ENCODE assay signal across 11 cellular contexts in genomic region chr6:24743944-24744335, GRCh38. TPM values are rescaled to one million over a fixed set of nuclear protein-coding genes. Genes with fewer than 3 reads are reported as not detected.
DNase-seq lines count a peak whose midpoint lies in the region; ATAC-seq lines count a peak whose summit lies in the region.
"Had no signal": no experiment of that assay in that cellular context is flagged by ENCODE, and none has a peak within 500 bp of the region (broad histone marks: within the 10 kb centered on the region; RNA-seq: fewer than 3 reads in every experiment).

No MANE protein-coding gene starts in this region.

- H3K27ac ChIP-seq in CD4-positive, alpha-beta memory T cell (ENCODE audit: low read depth, low read length): no peak overlapping the region

- peaks cover 18% of the 10 kb centered on the region for H3K4me1 Mint-ChIP-seq in memory B cell
- H3K4me1 Mint-ChIP-seq in CD4-positive, alpha-beta memory T cell: peaks cover 0 to 5% (median 0%) of the 10 kb centered on the region in 4 donors

- peaks cover 6% of the 10 kb centered on the region for H3K9me3 Mint-ChIP-seq in memory B cell
- H3K9me3 Mint-ChIP-seq in CD4-positive, alpha-beta memory T cell: peaks cover 0 to 2% (median 0%) of the 10 kb centered on the region in 8 donors

- no peaks in the 10 kb centered on the region for H3K36me3 ChIP-seq in CD4-positive, alpha-beta memory T cell (ENCODE audit: insufficient read depth, low read length)

- H3K27me3 Mint-ChIP-seq in memory B cell: no peaks in the 10 kb centered on the region
- peaks cover 3 to 6% of the 10 kb centered on the region in 2 donors for H3K27me3 Mint-ChIP-seq in CD4-positive, alpha-beta memory T cell

- intact Hi-C loops in CD4-positive, alpha-beta memory T cell (cut with micrococcal nuclease): no loop called here

- H3K4me1 ChIP-seq in CD4-positive, alpha-beta memory T cell (ENCODE audit: insufficient read depth, low read length): no peaks in the 10 kb centered on the region

- peak overlapping the region; percentile 66 for H3K27ac Mint-ChIP-seq in memory B cell
- H3K27ac Mint-ChIP-seq in CD4-positive, alpha-beta memory T cell: no peak overlapping the region

- no peaks in the 10 kb centered on the region for H3K9me3 ChIP-seq in CD4-positive, alpha-beta memory T cell (ENCODE audit: control insufficient read depth in 1 of 2, low read length in 2 of 2)

- H3K36me3 Mint-ChIP-seq in memory B cell: no peaks in the 10 kb centered on the region
- H3K36me3 Mint-ChIP-seq in CD4-positive, alpha-beta memory T cell: no peaks in the 10 kb centered on the region

- peak; percentile 51 for ATAC-seq in GM18498 (IDR thresholded peaks at IDR 0.05; ENCODE audit: unreplicated experiment)
- peak; percentile 39 for ATAC-seq in HG02571 (IDR thresholded peaks at IDR 0.05; ENCODE audit: unreplicated experiment)
- ATAC-seq in memory B cell (ENCODE audit: low read depth): peak; percentile 90
- ATAC-seq in GM18870 (IDR thresholded peaks at IDR 0.05; ENCODE audit: unreplicated experiment): no peak

- H3K27me3 ChIP-seq in CD4-positive, alpha-beta memory T cell (ENCODE audit: insufficient read depth, low read length): no peaks in the 10 kb centered on the region

- H3K4me3 ChIP-seq in CD4-positive, alpha-beta memory T cell (ENCODE audit: low read length in 2 of 2): no peak overlapping the region

- H3K4me3 Mint-ChIP-seq in memory B cell: no peak overlapping the region
- H3K4me3 Mint-ChIP-seq in CD4-positive, alpha-beta memory T cell: no peak overlapping the region

- CTCF ChIA-PET in CD4-positive, alpha-beta memory T cell (lab: Charles Lee; ENCODE audit: partially characterized antibody): interaction anchor here (1.1 kb wide), 1 partner anchor 14 kb away, joined by 3 read pairs; no protein-coding TSS in a partner anchor

- POLR2A ChIA-PET in CD4-positive, alpha-beta memory T cell (lab: Charles Lee; ENCODE audit: partially characterized antibody): no interaction called here

- peak; percentile 62 for DNase-seq in OCI-M1 (lab: John Stamatoyannopoulos, UW)
- no peak for DNase-seq in memory B cell (ENCODE audit: low spot score in 2 of 2)
- no peak for DNase-seq in CD4-positive, alpha-beta memory T cell
- DNase-seq in stimulated activated CD4-positive, alpha-beta T cell treated with anti-CD3 and anti-CD28 coated beads, Interleukin-4, amount 100 ng/mL, for 24 hours: no peak
- DNase-seq in DMS 273 (lab: John Stamatoyannopoulos, UW; ENCODE audit: unreplicated experiment): no peak
- DNase-seq: T-helper 9 cell had no signal

RNA-seq across cellular contexts. Expression of gene C6orf62, which starts 25.0 kb away (rescaled TPM):
- 100 to 1,000 TPM; 173 to 176 TPM for total RNA-seq in CD4-positive, alpha-beta memory T cell
- polyA plus RNA-seq in CD4-positive, alpha-beta memory T cell: 100 to 1,000 TPM in 1 of 2 donors, 10 to 100 TPM in 1; 90.1 to 125 TPM

RNA-seq across cellular contexts. Expression of gene GMNN, which starts 30.8 kb away (rescaled TPM):
- 1 to 10 TPM; 6.1 to 6.7 TPM for total RNA-seq in CD4-positive, alpha-beta memory T cell
- 1 to 10 TPM; 3.4 to 3.6 TPM for polyA plus RNA-seq in CD4-positive, alpha-beta memory T cell

RNA-seq across cellular contexts. Expression of gene ARMH2, which starts 54.8 kb away (rescaled TPM):
- total RNA-seq in CD4-positive, alpha-beta memory T cell: 1 to 10 TPM; 3.1 to 4.7 TPM
- polyA plus RNA-seq in CD4-positive, alpha-beta memory T cell: under 1 TPM in 1 of 2 donors, not detected in 1; 0.55 TPM
- total RNA-seq: dermis blood vessel endothelial cell, HT1080 had no signal
